13 cellular contexts compared by ENCODE assay signal in genomic region chr1:66624412-66625060, GRCh38.
DNase-seq lines count a peak whose midpoint lies in the region; ATAC-seq, FAIRE-seq and TF ChIP-seq lines count a peak whose summit lies in the region.
"Had no signal": no experiment of that assay in that cellular context is flagged by ENCODE, and none has a peak within 500 bp of the region (broad histone marks: within the 10 kb centered on the region; RNA-seq: fewer than 3 reads in every experiment).

No MANE protein-coding gene starts in this region.

- no peak overlapping the region for H3K9ac ChIP-seq in mesendoderm (ENCODE audit: low read length)

- H2AK5ac ChIP-seq in mesendoderm (ENCODE audit: low read length): no peak overlapping the region

- no peak overlapping the region for H3K4ac ChIP-seq in mesendoderm (ENCODE audit: low read depth, low read length)

- 100% methylated on average over 1 of the region's 1 CpG for WGBS in mesendoderm (ENCODE audit: extremely low coverage, insufficient coverage, low lambda C conversion rate)
- 93 to 97% methylated on average over 1 of the region's 1 CpG for WGBS in aorta, 2 donors

- H3K23ac ChIP-seq in mesendoderm (ENCODE audit: low read length): no peak overlapping the region

- no peak overlapping the region for H4K5ac ChIP-seq in mesendoderm (ENCODE audit: low read length)

- TF ChIP-seq CTCF in bronchial epithelial cell (IDR thresholded peaks at IDR 0.05; ENCODE audit: insufficient read depth, low read length, severe bottlenecking): no peak

- intact Hi-C loops in left ventricle myocardium superior (cut with micrococcal nuclease): no loop called here
- intact Hi-C loops in aorta (cut with DNase I): no loop called here

- H2BK5ac ChIP-seq in mesendoderm (ENCODE audit: low read length): no peak overlapping the region

- H3K79me2 ChIP-seq in mesendoderm (ENCODE audit: control insufficient read depth, insufficient read depth, low read length): no peaks in the 10 kb centered on the region

- H3K27me3 ChIP-seq in bronchial epithelial cell (ENCODE audit: control insufficient read depth, insufficient read depth, low read length): no peaks in the 10 kb centered on the region
- no peaks in the 10 kb centered on the region for H3K27me3 ChIP-seq in mesendoderm (ENCODE audit: insufficient read depth, low read length, poor library complexity)
- no peaks in the 10 kb centered on the region for H3K27me3 ChIP-seq in aorta (ENCODE audit: control insufficient read depth in 1 of 2, insufficient read depth in 2 of 2, low read length in 1 of 2)

- no peak overlapping the region for H3K4me2 ChIP-seq in mesendoderm (ENCODE audit: low read length)

- no peak for FAIRE-seq in bronchial epithelial cell (lab: Jason Lieb, UNC)

- no peak overlapping the region for H3K4me3 ChIP-seq in bronchial epithelial cell (ENCODE audit: low read depth, low read length)
- H3K4me3 ChIP-seq in mesendoderm (ENCODE audit: low read length): no peak overlapping the region
- H3K4me3 ChIP-seq in aorta (ENCODE audit: low read length in 2 of 2): no peak overlapping the region

- H3K4me1 ChIP-seq in mesendoderm (ENCODE audit: control insufficient read depth, low read depth, low read length) (no peaks in the 10 kb centered on the region), aorta (ENCODE audit: control insufficient read depth in 1 of 2, insufficient read depth in 2 of 2, low read length in 2 of 2) (peaks cover 0 to 6% of the 10 kb centered on the region in 2 donors)

- no peak overlapping the region for H4K8ac ChIP-seq in mesendoderm (ENCODE audit: low read depth, low read length)

- no peaks in the 10 kb centered on the region for H3K36me3 ChIP-seq in bronchial epithelial cell (ENCODE audit: control insufficient read depth, insufficient read depth, low read length)
- no peaks in the 10 kb centered on the region for H3K36me3 ChIP-seq in mesendoderm (ENCODE audit: control insufficient read depth, insufficient read depth, low read length)
- peaks cover 0 to 2% of the 10 kb centered on the region in 2 donors for H3K36me3 ChIP-seq in aorta (ENCODE audit: control insufficient read depth in 1 of 2, insufficient read depth in 2 of 2, low read length in 1 of 2)

- DNase-seq in EL (peak; percentile 69), NCI-H2029 (lab: John Stamatoyannopoulos, UW) (peak; percentile 57), bronchial epithelial cell (ENCODE audit: low read depth) (peak; percentile 87), myocyte (ENCODE audit: low read depth) (peak; percentile 67), left ventricle myocardium superior (no peak), ecto neural progenitor cell (ENCODE audit: low spot score) (no peak), mesendoderm (no peak), aorta (no peak)
- DNase-seq: amygdala, hypothalamus, NCI-H1436 treated with DMSO at 0.1 percent for 48 hours, RPMI8226 had no signal

- no peak overlapping the region for H3K18ac ChIP-seq in mesendoderm (ENCODE audit: low read length)

- H2BK120ac ChIP-seq in mesendoderm (ENCODE audit: low read depth, low read length): no peak overlapping the region

- no peaks in the 10 kb centered on the region for H3K9me3 ChIP-seq in aorta (ENCODE audit: control insufficient read depth, low read length)

- no peaks in the 10 kb centered on the region for H3K79me1 ChIP-seq in mesendoderm (ENCODE audit: low read length)

- no peak overlapping the region for H2BK15ac ChIP-seq in mesendoderm (replicated peaks; ENCODE audit: low read depth)

- no peak overlapping the region for H3K56ac ChIP-seq in mesendoderm (ENCODE audit: low read length)

- H3K27ac ChIP-seq in mesendoderm (ENCODE audit: low read depth, low read length): no peak overlapping the region
- no peak overlapping the region for H3K27ac ChIP-seq in aorta (ENCODE audit: low read depth in 1 of 2, low read length in 2 of 2)
- H3K27ac ChIP-seq: HL-60 had no signal

- ATAC-seq in left ventricle myocardium superior: no peak
- ATAC-seq in aorta (ENCODE audit: low FRiP score): no peak

Comparison
In these comparisons a context has a peak if more than half of its experiments do, and no peak if none do; other contexts are left out.
1. DNase-seq: peak in EL (single experiment), NCI-H2029 (single experiment), bronchial epithelial cell (single experiment) and myocyte (single experiment); none in left ventricle myocardium superior (single experiment), ecto neural progenitor cell (single experiment), mesendoderm (single experiment) and aorta (0 of 2).